16 cellular contexts compared by ENCODE assay signal in genomic region chr11:7573558-7574296, GRCh38. TPM values are rescaled to one million over a fixed set of nuclear protein-coding genes. Genes with fewer than 3 reads are reported as not detected.
A peak's percentile ranks its signal among the peaks of the same experiment; 100 is the strongest.
DNase-seq lines count a peak whose midpoint lies in the region; ATAC-seq lines count a peak whose summit lies in the region.
"Had no signal": no experiment of that assay in that cellular context is flagged by ENCODE, and none has a peak within 500 bp of the region (broad histone marks: within the 10 kb centered on the region; RNA-seq: fewer than 3 reads in every experiment).

No MANE protein-coding gene starts in this region.

- no peak overlapping the region for H3K4me3 ChIP-seq in HUES48 (ENCODE audit: low read depth, low read length)
- H3K4me3 ChIP-seq in mesendoderm (ENCODE audit: low read length), result no peak overlapping the region
- H3K4me3 ChIP-seq in subcutaneous abdominal adipose tissue (ENCODE audit: low read depth in 1 of 5, low read length in 5 of 5), result peak overlapping the region in 1 of 5 donors; percentile 27
- H3K4me3 ChIP-seq: BLaER1 treated with 17β-estradiol and CSF1 and Interleukin-3, amounts not matched to agents 10 nM and 100 nM had no signal

- H3K4me1 ChIP-seq in HUES48 (ENCODE audit: control insufficient read depth, insufficient read depth, low read length), result peaks cover 65% of the 10 kb centered on the region
- peaks cover 49% of the 10 kb centered on the region for H3K4me1 ChIP-seq in mesendoderm (ENCODE audit: control insufficient read depth, low read depth, low read length)
- H3K4me1 ChIP-seq in subcutaneous abdominal adipose tissue (ENCODE audit: control insufficient read depth in 5 of 5, insufficient read depth in 5 of 5, low read length in 5 of 5), result peaks cover 15 to 88% (median 78%) of the 10 kb centered on the region in 5 donors

- H3K27me3 ChIP-seq in HUES48 (ENCODE audit: control insufficient read depth, insufficient read depth, low read length), result no peaks in the 10 kb centered on the region
- no peaks in the 10 kb centered on the region for H3K27me3 ChIP-seq in mesendoderm (ENCODE audit: insufficient read depth, low read length, poor library complexity)
- peaks cover 0 to 3% (median 0%) of the 10 kb centered on the region in 5 donors for H3K27me3 ChIP-seq in subcutaneous abdominal adipose tissue (ENCODE audit: control insufficient read depth in 5 of 5, insufficient read depth in 4 of 5, low read length in 5 of 5)

- H3K79me1 ChIP-seq in mesendoderm (ENCODE audit: low read length), result no peaks in the 10 kb centered on the region

- H3K27ac ChIP-seq in HUES48 (ENCODE audit: low read depth, low read length) (peak overlapping the region; percentile 46), mesendoderm (ENCODE audit: low read depth, low read length) (peak overlapping the region; percentile 90), subcutaneous abdominal adipose tissue (ENCODE audit: low read depth, low read length) (peak overlapping the region; percentile 80)
- H3K27ac ChIP-seq: BLaER1 treated with 17β-estradiol and CSF1 and Interleukin-3, amounts not matched to agents 10 nM and 100 nM had no signal

- no peak overlapping the region for H3K9ac ChIP-seq in HUES48 (ENCODE audit: low read depth, low read length)
- peak overlapping the region; percentile 30 for H3K9ac ChIP-seq in mesendoderm (ENCODE audit: low read length)
- H3K9ac ChIP-seq in subcutaneous abdominal adipose tissue (ENCODE audit: low read length in 5 of 5), result peak overlapping the region in 4 of 5 donors; percentile 38 to 68 (median 47)
- H3K9ac ChIP-seq: BLaER1 treated with 17β-estradiol and CSF1 and Interleukin-3, amounts not matched to agents 10 nM and 100 nM had no signal

- peak overlapping the region; percentile 80 for H3K56ac ChIP-seq in mesendoderm (ENCODE audit: low read length)

- H2BK5ac ChIP-seq in mesendoderm (ENCODE audit: low read length), result peak overlapping the region; percentile 87

- H3K79me2 ChIP-seq in mesendoderm (ENCODE audit: control insufficient read depth, insufficient read depth, low read length), result no peaks in the 10 kb centered on the region

- ATAC-seq in HG03095 (IDR thresholded peaks at IDR 0.05; ENCODE audit: unreplicated experiment), result no peak
- ATAC-seq: PC-3 had no signal

- DNase-seq in cerebellar cortex (ENCODE audit: low spot score) (peak; percentile 33), mesendoderm (peak; percentile 98), hypothalamus (lab: John Stamatoyannopoulos, UW) (no peak), SIG-M5 (lab: John Stamatoyannopoulos, UW) (no peak)
- no peak for DNase-seq in stimulated activated CD4-positive, alpha-beta T cell treated with anti-CD3 and anti-CD28 coated beads, Interleukin-15, amount 100 ng/mL, for 24 hours
- DNase-seq: amygdala; HCEC 1CT; NCI-H1048; PC-3; stimulated activated CD4-positive, alpha-beta T cell treated with anti-CD3 and anti-CD28 coated beads, Interleukin-4, amount 100 ng/mL, for 4 hours; stimulated activated naive CD4-positive, alpha-beta T cell; T-helper 1 cell had no signal

- H2BK15ac ChIP-seq in mesendoderm (replicated peaks; ENCODE audit: low read depth), result no peak overlapping the region

- H3K18ac ChIP-seq in mesendoderm (ENCODE audit: low read length), result peak overlapping the region; percentile 86

- peak overlapping the region; percentile 86 for H3K4ac ChIP-seq in mesendoderm (ENCODE audit: low read depth, low read length)

- no peaks in the 10 kb centered on the region for H3K36me3 ChIP-seq in HUES48 (ENCODE audit: control insufficient read depth, insufficient read depth, low read length)
- no peaks in the 10 kb centered on the region for H3K36me3 ChIP-seq in mesendoderm (ENCODE audit: control insufficient read depth, insufficient read depth, low read length)
- H3K36me3 ChIP-seq in subcutaneous abdominal adipose tissue (ENCODE audit: control insufficient read depth in 5 of 5, insufficient read depth in 5 of 5, low read length in 5 of 5), result peaks cover 0 to 4% (median 0%) of the 10 kb centered on the region in 5 donors

- no peaks in the 10 kb centered on the region for H3K9me3 ChIP-seq in HUES48 (ENCODE audit: control insufficient read depth, insufficient read depth, low read length)
- H3K9me3 ChIP-seq in subcutaneous abdominal adipose tissue (ENCODE audit: control insufficient read depth in 5 of 5, low read length in 5 of 5), result no peaks in the 10 kb centered on the region

- WGBS in mesendoderm (ENCODE audit: extremely low coverage, insufficient coverage, low lambda C conversion rate), result no CpG with 5 or more reads among the region's 9 CpGs

- H3K23ac ChIP-seq in mesendoderm (ENCODE audit: low read length), result no peak overlapping the region

- H2AK5ac ChIP-seq in mesendoderm (ENCODE audit: low read length), result peak overlapping the region; percentile 84

- no peak overlapping the region for H3K4me2 ChIP-seq in mesendoderm (ENCODE audit: low read length)

- peak overlapping the region; percentile 56 for H2BK120ac ChIP-seq in mesendoderm (ENCODE audit: low read depth, low read length)

- no peak overlapping the region for H4K8ac ChIP-seq in mesendoderm (ENCODE audit: low read depth, low read length)

- no peak overlapping the region for H4K5ac ChIP-seq in mesendoderm (ENCODE audit: low read length)

RNA-seq across cellular contexts. Expression of gene PPFIBP2, which starts 59.9 kb away (rescaled TPM):
- 5.2 TPM for polyA plus RNA-seq in mesendoderm (2013, experiment 1 of 2)
- polyA plus RNA-seq in mesendoderm (2013, experiment 2 of 2), result 5.5 TPM

Comparison
In these comparisons a context has a peak if more than half of its experiments do, and no peak if none do; other contexts are left out.
1. DNase-seq: peak in cerebellar cortex (single experiment) and mesendoderm (single experiment); none in hypothalamus (0 of 51), SIG-M5 (single experiment) and stimulated activated CD4-positive, alpha-beta T cell treated with anti-CD3 and anti-CD28 coated beads, Interleukin-15, amount 100 ng/mL, for 24 hours (single experiment).
2. Peak in every context shown above with its lines, with median percentiles within 50 percentile points of each other: H3K27ac ChIP-seq.